Comparison of ENCODE assay signal across 30 cellular contexts in the genomic region with DNA sequence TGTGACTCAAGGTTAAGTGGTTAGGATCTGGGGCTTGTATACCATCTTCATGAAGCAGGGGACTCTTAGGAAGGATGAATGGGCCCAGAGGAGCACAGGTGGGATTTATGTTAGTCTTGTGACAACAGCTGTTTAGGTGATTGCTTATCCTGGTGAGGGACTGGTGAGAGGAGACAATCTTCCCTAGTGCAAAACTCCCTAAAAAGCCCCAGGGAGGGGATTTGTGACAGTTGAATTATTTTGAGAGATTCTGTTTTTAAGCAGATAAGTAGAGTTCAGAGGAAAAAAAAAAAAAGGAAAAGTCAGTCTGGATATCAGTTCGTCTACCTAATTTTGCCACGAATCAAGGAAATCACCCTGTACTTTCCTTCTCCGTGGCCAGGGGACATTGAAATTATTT. TPM values are rescaled to one million over a fixed set of nuclear protein-coding genes. Genes with fewer than 3 reads are reported as not detected.
DNase-seq lines count a peak whose midpoint lies in the region; ATAC-seq and TF ChIP-seq lines count a peak whose summit lies in the region.
"Had no signal": no experiment of that assay in that cellular context is flagged by ENCODE, and none has a peak within 500 bp of the region (broad histone marks: within the 10 kb centered on the region; RNA-seq: fewer than 3 reads in every experiment).

No MANE protein-coding gene starts in this region.

- H3K4me3 ChIP-seq in heart right ventricle, result no peak overlapping the region
- H3K4me3 ChIP-seq in MM.1S (ENCODE audit: low read length), result no peak overlapping the region
- H3K4me3 ChIP-seq: cardiac muscle cell, skin epidermis, testis, vagina had no signal

- peak overlapping the region in 9 of 10 donors; percentile 1 to 91 (median 63) for H3K27ac ChIP-seq in heart right ventricle
- peak overlapping the region; percentile 44; the same call in 1 of the 2 replicates for H3K27ac ChIP-seq in MM.1S (ENCODE audit: low read length)
- H3K27ac ChIP-seq: cardiac muscle cell, testis, vagina had no signal

- H3K4me3 Mint-ChIP-seq in endothelial cell (ENCODE audit: unreplicated experiment), result peak overlapping the region; percentile 22
- H3K4me3 Mint-ChIP-seq in stimulated activated naive B cell treated with anti-CD40 and anti-IgM and Interleukin-4, amounts not matched to agents 10 μg/mL and 1 μg/mL and 100 μg/mL, for 72 hours, result peak overlapping the region in 1 of 2 donors; percentile 36
- H3K4me3 Mint-ChIP-seq: activated B cell treated with CpG ODN at 0.5 μM for 24 hours had no signal

- no peak overlapping the region for H3K27ac Mint-ChIP-seq in endothelial cell (ENCODE audit: unreplicated experiment)
- H3K27ac Mint-ChIP-seq in stimulated activated naive B cell treated with anti-CD40 and anti-IgM and Interleukin-4, amounts not matched to agents 10 μg/mL and 1 μg/mL and 100 μg/mL, for 72 hours, result peak overlapping the region; percentile 88
- H3K27ac Mint-ChIP-seq: activated B cell treated with CpG ODN at 0.5 μM for 24 hours had no signal

- peaks cover 2% of the 10 kb centered on the region for H3K27me3 Mint-ChIP-seq in endothelial cell (ENCODE audit: unreplicated experiment)
- no peaks in the 10 kb centered on the region for H3K27me3 Mint-ChIP-seq in stimulated activated naive B cell treated with anti-CD40 and anti-IgM and Interleukin-4, amounts not matched to agents 10 μg/mL and 1 μg/mL and 100 μg/mL, for 72 hours
- H3K27me3 Mint-ChIP-seq: activated B cell treated with CpG ODN at 0.5 μM for 24 hours had no signal

- H3K9me3 ChIP-seq in heart right ventricle (no peaks in the 10 kb centered on the region), MM.1S (replicated peaks; ENCODE audit: insufficient read depth, low read length) (no peaks in the 10 kb centered on the region)
- H3K9me3 ChIP-seq: testis, vagina had no signal

- no peak for DNase-seq in heart right ventricle
- no peak for DNase-seq in Right ventricle myocardium inferior (ENCODE audit: missing footprints)
- no peak for DNase-seq in MM.1S
- DNase-seq in endothelial cell (ENCODE audit: low spot score), result no peak
- DNase-seq in stimulated activated naive B cell treated with anti-CD40 and anti-IgM and Interleukin-4, amounts not matched to agents 10 μg/mL and 1 μg/mL and 100 μg/mL, for 72 hours, result no peak
- no peak for DNase-seq in erythroblast (lab: John Stamatoyannopoulos, UW)
- no peak for DNase-seq in stimulated activated CD4-positive, alpha-beta T cell treated with anti-CD3 and anti-CD28 coated beads, Interleukin-15, amount 100 ng/mL, for 24 hours
- DNase-seq: activated B cell treated with CpG ODN at 0.5 μM for 24 hours; activated CD4-positive, alpha-beta T cell treated with anti-CD3 and anti-CD28 coated beads, Interleukin-2, amount 50 U/mL, for 4 hours; activated naive CD4-positive, alpha-beta T cell treated with Interleukin-2 at 50 U/mL for 16 hours; activated T-cell treated with anti-CD3 and anti-CD28 coated beads for 4 hours; aorta; C1 segment of cervical spinal cord; cortex of kidney; EL; HCEC 1CT; mammary epithelial cell; NCI-H1048; NCI-H187 treated with DMSO at 0.1 percent for 48 hours; NCI-H226; NCI-H774; occipital lobe; SHP77 treated with DMSO at 0.1 percent for 48 hours; stimulated activated CD4-positive, alpha-beta T cell treated with anti-CD3 and anti-CD28 coated beads, Interleukin-1b, Interleukin-23, amount 100 ng/mL, for 48 hours; SW 1271; testis had no signal

- intact Hi-C loops in heart right ventricle (cut with DNase I), result no loop called here
- intact Hi-C loops in Right ventricle myocardium inferior (cut with DNase I), result no loop called here

- peaks cover 7 to 59% (median 26%) of the 10 kb centered on the region in 9 donors for H3K4me1 ChIP-seq in heart right ventricle
- H3K4me1 ChIP-seq in MM.1S (ENCODE audit: low read length), result peaks cover 36% of the 10 kb centered on the region

- H3K36me3 ChIP-seq in heart right ventricle (no peaks in the 10 kb centered on the region), MM.1S (replicated peaks; ENCODE audit: insufficient read depth, low read length) (no peaks in the 10 kb centered on the region; the same call in 1 of the 2 replicates)
- H3K36me3 ChIP-seq: cardiac muscle cell, vagina had no signal

- no peak overlapping the region for H3K4me2 ChIP-seq in MM.1S (ENCODE audit: low read depth, low read length)

- H2AFZ ChIP-seq in MM.1S (ENCODE audit: low read length), result no peak overlapping the region

- H3K9ac ChIP-seq in MM.1S (ENCODE audit: low read length), result no peak overlapping the region

- peaks cover 3% of the 10 kb centered on the region for H3K36me3 Mint-ChIP-seq in endothelial cell (ENCODE audit: low read depth, unreplicated experiment)
- H3K36me3 Mint-ChIP-seq in stimulated activated naive B cell treated with anti-CD40 and anti-IgM and Interleukin-4, amounts not matched to agents 10 μg/mL and 1 μg/mL and 100 μg/mL, for 72 hours, result peaks cover 20 to 35% of the 10 kb centered on the region in 2 donors

- no peaks in the 10 kb centered on the region for H3K9me2 ChIP-seq in MM.1S (replicated peaks; ENCODE audit: insufficient read depth, low read length)

- WGBS in heart right ventricle, 2 donors, result 62 to 71% methylated on average over 3 of the region's 3 CpGs

- no peak for ATAC-seq in heart right ventricle
- ATAC-seq in Right ventricle myocardium inferior, result no peak
- ATAC-seq in stimulated activated naive B cell treated with anti-CD40 and anti-IgM and Interleukin-4, amounts not matched to agents 10 μg/mL and 1 μg/mL and 100 μg/mL, for 72 hours (replicated peaks), result no peak
- no peak for ATAC-seq in GM18502 (IDR thresholded peaks at IDR 0.05; ENCODE audit: poor library complexity, unreplicated experiment)

- no peaks in the 10 kb centered on the region for H4K20me1 ChIP-seq in MM.1S (ENCODE audit: insufficient read depth, low read length)

- H3K27me3 ChIP-seq in heart right ventricle (no peaks in the 10 kb centered on the region), MM.1S (replicated peaks; ENCODE audit: insufficient read depth, low read length) (no peaks in the 10 kb centered on the region)
- H3K27me3 ChIP-seq: cardiac muscle cell, testis, vagina had no signal

- TF ChIP-seq CTCF in heart right ventricle (IDR thresholded peaks at IDR 0.05) (no peak), MM.1S (IDR thresholded peaks at IDR 0.05; ENCODE audit: low read length) (no peak), endothelial cell (IDR thresholded peaks at IDR 0.05; ENCODE audit: unreplicated experiment) (no peak)

- TF ChIP-seq POLR2A in erythroblast (IDR thresholded peaks at IDR 0.05; ENCODE audit: low read length), result no peak

- peaks cover 48% of the 10 kb centered on the region for H3K4me1 Mint-ChIP-seq in endothelial cell (ENCODE audit: unreplicated experiment)
- peaks cover 42 to 57% of the 10 kb centered on the region in 2 donors for H3K4me1 Mint-ChIP-seq in stimulated activated naive B cell treated with anti-CD40 and anti-IgM and Interleukin-4, amounts not matched to agents 10 μg/mL and 1 μg/mL and 100 μg/mL, for 72 hours

- H3K79me2 ChIP-seq in MM.1S (ENCODE audit: low read length), result peaks cover 8% of the 10 kb centered on the region; the same call in 1 of the 2 replicates

- no peaks in the 10 kb centered on the region for H3K9me3 Mint-ChIP-seq in endothelial cell (ENCODE audit: unreplicated experiment)
- H3K9me3 Mint-ChIP-seq in stimulated activated naive B cell treated with anti-CD40 and anti-IgM and Interleukin-4, amounts not matched to agents 10 μg/mL and 1 μg/mL and 100 μg/mL, for 72 hours, result no peaks in the 10 kb centered on the region
- H3K9me3 Mint-ChIP-seq: activated B cell treated with CpG ODN at 0.5 μM for 24 hours had no signal

- H3F3A ChIP-seq in MM.1S (ENCODE audit: insufficient read depth, low read length), result peaks cover 44% of the 10 kb centered on the region

RNA-seq across cellular contexts. Expression of a gene that starts 35.1 kb away (rescaled TPM):
- total RNA-seq in heart right ventricle (10 to 100 TPM; 38.7 to 88.8 (median 55.3) TPM), Right ventricle myocardium inferior (65.5 TPM), endothelial cell (ENCODE audit: unreplicated experiment) (315 TPM)
- 10 to 100 TPM; 36.1 to 42.3 TPM for polyA plus RNA-seq in heart right ventricle
